In the genomic region with DNA sequence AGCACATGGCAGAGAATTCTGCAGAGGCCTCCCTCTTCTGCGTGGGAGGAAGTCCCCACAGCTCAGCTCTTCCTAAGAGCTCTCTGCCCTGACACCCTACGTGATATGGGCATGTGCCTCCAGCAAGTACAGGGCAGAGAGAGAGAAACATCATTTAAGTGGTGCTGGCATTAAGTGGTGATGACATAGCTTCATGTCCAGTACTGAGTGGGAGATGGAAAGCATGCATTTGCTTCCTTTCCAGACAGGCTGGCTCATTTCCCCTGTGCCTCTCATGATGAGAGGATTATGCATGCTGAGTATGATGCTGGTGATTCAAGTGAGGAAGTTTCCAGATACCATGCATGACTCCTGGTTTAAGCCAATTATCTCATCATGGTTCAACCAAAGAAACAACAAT, we compare ENCODE assay signal across 19 cellular contexts. TPM values are rescaled to one million over a fixed set of nuclear protein-coding genes. Genes with fewer than 3 reads are reported as not detected.
DNase-seq lines count a peak whose midpoint lies in the region; ATAC-seq, FAIRE-seq and TF ChIP-seq lines count a peak whose summit lies in the region.
"Had no signal": no experiment of that assay in that cellular context is flagged by ENCODE, and none has a peak within 500 bp of the region (broad histone marks: within the 10 kb centered on the region; RNA-seq: fewer than 3 reads in every experiment).

No MANE protein-coding gene starts in this region.

- TF ChIP-seq POLR2A in endothelial cell of umbilical vein (IDR thresholded peaks at IDR 0.05; ENCODE audit: low read depth, low read length) (no peak), vagina (IDR thresholded peaks at IDR 0.05) (no peak)

- H3K79me2 ChIP-seq in endothelial cell of umbilical vein (ENCODE audit: control insufficient read depth, insufficient read depth, low read length): no peaks in the 10 kb centered on the region
- H3K79me2 ChIP-seq in smooth muscle cell (ENCODE audit: low read depth): no peaks in the 10 kb centered on the region

- POLR2A ChIA-PET in endothelial cell of umbilical vein (lab: Charles Lee): interaction anchor here (0.6 kb wide), 1 partner anchor 273 kb away, joined by 3 read pairs; no protein-coding TSS in a partner anchor

- H3K4me3 Mint-ChIP-seq in activated T-cell treated with anti-CD3 and anti-CD28 coated beads, Interleukin-2, amount 50 U/mL, for 72 hours: no peak overlapping the region
- H3K4me3 Mint-ChIP-seq in CD14-positive monocyte: no peak overlapping the region
- H3K4me3 Mint-ChIP-seq: activated CD8-positive, alpha-beta memory T cell treated with anti-CD3 and anti-CD28 coated beads, Interleukin-2, amount 10 ng/mL, durations not matched to agents 7 days and 5 days; dendritic cell treated with granulocyte-macrophage colony-stimulating factor and Interleukin-4, amounts not matched to agents 40 ng/mL and 50 ng/mL, for 4 days had no signal

- H3K9me3 Mint-ChIP-seq in activated T-cell treated with anti-CD3 and anti-CD28 coated beads, Interleukin-2, amount 50 U/mL, for 72 hours: no peaks in the 10 kb centered on the region
- H3K9me3 Mint-ChIP-seq in CD14-positive monocyte: peaks cover 0 to 1% (median 0%) of the 10 kb centered on the region in 7 donors
- H3K9me3 Mint-ChIP-seq: dendritic cell treated with granulocyte-macrophage colony-stimulating factor and Interleukin-4, amounts not matched to agents 40 ng/mL and 50 ng/mL, for 4 days had no signal

- H3K4me3 ChIP-seq in endothelial cell of umbilical vein (replicated peaks in 1 of 3; ENCODE audit: insufficient read depth in 1 of 3, low read depth in 1 of 3, low read length in 3 of 3): no peak overlapping the region
- no peak overlapping the region for H3K4me3 ChIP-seq in smooth muscle cell
- H3K4me3 ChIP-seq in vagina: no peak overlapping the region
- H3K4me3 ChIP-seq: skin epidermis, suprapubic skin had no signal

- intact Hi-C loops in endothelial cell of umbilical vein (cut with micrococcal nuclease): no loop called here
- intact Hi-C loops in CD14-positive monocyte (cut with micrococcal nuclease): no loop called here
- intact Hi-C loops in vagina (cut with DNase I): no loop called here

- H3K4me2 ChIP-seq in endothelial cell of umbilical vein (ENCODE audit: insufficient read depth, low read length): no peak overlapping the region
- H3K4me2 ChIP-seq in smooth muscle cell: peak overlapping the region; percentile 18

- H3K36me3 Mint-ChIP-seq in activated T-cell treated with anti-CD3 and anti-CD28 coated beads, Interleukin-2, amount 50 U/mL, for 72 hours (ENCODE audit: insufficient read depth in 2 of 2): no peaks in the 10 kb centered on the region
- H3K36me3 Mint-ChIP-seq in CD14-positive monocyte: no peaks in the 10 kb centered on the region
- H3K36me3 Mint-ChIP-seq: activated CD8-positive, alpha-beta memory T cell treated with anti-CD3 and anti-CD28 coated beads, Interleukin-2, amount 10 ng/mL, durations not matched to agents 7 days and 5 days had no signal

- 44% methylated on average over 2 of the region's 2 CpGs for WGBS in smooth muscle cell (ENCODE audit: low lambda C conversion rate)

- FAIRE-seq in endothelial cell of umbilical vein (lab: Jason Lieb, UNC): no peak
- FAIRE-seq: D721Med, H1 had no signal

- BruUV-seq in endothelial cell of umbilical vein (replicated peaks; lab: Mats Ljungman, UMichigan): no TSS peak

- CTCF ChIA-PET in endothelial cell of umbilical vein (lab: Charles Lee): interaction anchor here (0.7 to 0.8 kb wide), 2 partner anchors 696 to 700 kb away, joined by 3 to 4 read pairs; no protein-coding TSS in a partner anchor

- no peak for TF ChIP-seq CTCF in endothelial cell of umbilical vein (IDR thresholded peaks at IDR 0.05; ENCODE audit: extremely low read depth in 1 of 2, insufficient read depth in 1 of 2, low read depth in 1 of 2, low read length in 2 of 2)
- no peak for TF ChIP-seq CTCF in smooth muscle cell (IDR thresholded peaks at IDR 0.05; ENCODE audit: borderline replicate concordance, insufficient read depth, poor library complexity, severe bottlenecking)
- no peak for TF ChIP-seq CTCF in CD14-positive monocyte (IDR thresholded peaks at IDR 0.05)
- no peak for TF ChIP-seq CTCF in vagina (IDR thresholded peaks at IDR 0.05)

- H3K36me3 ChIP-seq in endothelial cell of umbilical vein (ENCODE audit: control insufficient read depth in 2 of 2, extremely low read depth in 1 of 2, insufficient read depth in 2 of 2, low read length in 2 of 2): no peaks in the 10 kb centered on the region
- H3K36me3 ChIP-seq in smooth muscle cell (ENCODE audit: low read depth): no peaks in the 10 kb centered on the region
- no peaks in the 10 kb centered on the region for H3K36me3 ChIP-seq in vagina
- H3K36me3 ChIP-seq: suprapubic skin had no signal

- no peak for DNase-seq in activated T-cell treated with anti-CD3 and anti-CD28 coated beads, Interleukin-2, amount 50 U/mL, for 72 hours
- DNase-seq in activated T-cell treated with anti-CD3 and anti-CD28 coated beads, Interleukin-2, amount 50 U/mL, for 1 hour: no peak
- peak; percentile 52 for DNase-seq in MV-4-11 (lab: John Stamatoyannopoulos, UW)
- no peak for DNase-seq in endothelial cell of umbilical vein (ENCODE audit: low read depth, low spot score)
- DNase-seq in smooth muscle cell (lab: John Stamatoyannopoulos, UW; ENCODE audit: unreplicated experiment): no peak
- DNase-seq in NCI-H1105 treated with DMSO at 0.1 percent for 48 hours (lab: John Stamatoyannopoulos, UW): no peak
- no peak for DNase-seq in CD14-positive monocyte (ENCODE audit: low spot score)
- no peak for DNase-seq in vagina (ENCODE audit: extremely low spot score in 2 of 2)
- DNase-seq: activated CD8-positive, alpha-beta memory T cell treated with anti-CD3 and anti-CD28 coated beads, Interleukin-2, amount 10 ng/mL, durations not matched to agents 7 days and 5 days; occipital lobe had no signal

- peak; percentile 57 to 64 for ATAC-seq in activated T-cell treated with anti-CD3 and anti-CD28 coated beads, Interleukin-2, amount 50 U/mL, for 72 hours (replicated peaks in 1 of 2)
- ATAC-seq: activated CD8-positive, alpha-beta memory T cell treated with anti-CD3 and anti-CD28 coated beads, Interleukin-2, amount 10 ng/mL, durations not matched to agents 7 days and 5 days had no signal

- H3K9ac ChIP-seq in endothelial cell of umbilical vein (replicated peaks; ENCODE audit: extremely low read depth, insufficient read depth, low read length) (no peak overlapping the region), smooth muscle cell (ENCODE audit: low read depth) (no peak overlapping the region)

- peaks cover 6% of the 10 kb centered on the region for H3K27me3 Mint-ChIP-seq in activated T-cell treated with anti-CD3 and anti-CD28 coated beads, Interleukin-2, amount 50 U/mL, for 72 hours (ENCODE audit: low read depth)
- peaks cover 0 to 5% (median 2%) of the 10 kb centered on the region in 3 donors for H3K27me3 Mint-ChIP-seq in CD14-positive monocyte (ENCODE audit: low read depth in 3 of 3)
- H3K27me3 Mint-ChIP-seq: activated CD8-positive, alpha-beta memory T cell treated with anti-CD3 and anti-CD28 coated beads, Interleukin-2, amount 10 ng/mL, durations not matched to agents 7 days and 5 days had no signal

- H3K4me1 ChIP-seq in endothelial cell of umbilical vein (ENCODE audit: control insufficient read depth, extremely low read depth, insufficient read depth, low read length) (no peaks in the 10 kb centered on the region), smooth muscle cell (ENCODE audit: low read depth) (no peaks in the 10 kb centered on the region), vagina (no peaks in the 10 kb centered on the region)

- no peaks in the 10 kb centered on the region for H4K20me1 ChIP-seq in endothelial cell of umbilical vein (replicated peaks; ENCODE audit: control insufficient read depth, extremely low read depth, insufficient read depth, low read length)
- H4K20me1 ChIP-seq in smooth muscle cell (ENCODE audit: low read depth): no peaks in the 10 kb centered on the region

- H3K9me1 ChIP-seq in endothelial cell of umbilical vein (replicated peaks; ENCODE audit: control insufficient read depth, extremely low read depth, insufficient read depth, low read length): no peaks in the 10 kb centered on the region

- H3K4me1 Mint-ChIP-seq in activated T-cell treated with anti-CD3 and anti-CD28 coated beads, Interleukin-2, amount 50 U/mL, for 72 hours (ENCODE audit: low read depth): peaks cover 22% of the 10 kb centered on the region
- peaks cover 3% of the 10 kb centered on the region for H3K4me1 Mint-ChIP-seq in CD14-positive monocyte

- H3K9me3 ChIP-seq in endothelial cell of umbilical vein (replicated peaks; ENCODE audit: control insufficient read depth, insufficient read depth, low read length) (no peaks in the 10 kb centered on the region), smooth muscle cell (replicated peaks; ENCODE audit: low read depth) (no peaks in the 10 kb centered on the region), vagina (no peaks in the 10 kb centered on the region)
- H3K9me3 ChIP-seq: suprapubic skin had no signal

- H2AFZ ChIP-seq in endothelial cell of umbilical vein (ENCODE audit: low read depth, low read length): no peak overlapping the region
- H2AFZ ChIP-seq in smooth muscle cell (ENCODE audit: low read depth): no peak overlapping the region

- H3K27ac Mint-ChIP-seq in activated T-cell treated with anti-CD3 and anti-CD28 coated beads, Interleukin-2, amount 50 U/mL, for 72 hours: no peak overlapping the region
- H3K27ac Mint-ChIP-seq in CD14-positive monocyte: peak overlapping the region in 1 of 7 donors; percentile 60
- H3K27ac Mint-ChIP-seq: activated CD8-positive, alpha-beta memory T cell treated with anti-CD3 and anti-CD28 coated beads, Interleukin-2, amount 10 ng/mL, durations not matched to agents 7 days and 5 days; dendritic cell treated with granulocyte-macrophage colony-stimulating factor and Interleukin-4, amounts not matched to agents 40 ng/mL and 50 ng/mL, for 4 days had no signal

- H3K27me3 ChIP-seq in endothelial cell of umbilical vein (ENCODE audit: control insufficient read depth in 2 of 2, insufficient read depth in 2 of 2, low read length in 2 of 2) (peaks cover 0 to 12% of the 10 kb centered on the region in 2 experiments), smooth muscle cell (ENCODE audit: low read depth) (no peaks in the 10 kb centered on the region), vagina (no peaks in the 10 kb centered on the region)
- H3K27me3 ChIP-seq: suprapubic skin had no signal

- H3F3A ChIP-seq in smooth muscle cell (ENCODE audit: low read depth): no peaks in the 10 kb centered on the region

- dilution Hi-C loops in endothelial cell of umbilical vein (cut with MboI; ENCODE audit: extremely low pct_ligation_motif_present, low sequenced_read_pairs): no loop called here

- H3K27ac ChIP-seq in endothelial cell of umbilical vein (ENCODE audit: insufficient read depth, low read depth, low read length): no peak overlapping the region
- peak overlapping the region; percentile 81 for H3K27ac ChIP-seq in smooth muscle cell (ENCODE audit: low read depth)
- no peak overlapping the region for H3K27ac ChIP-seq in vagina
- H3K27ac ChIP-seq: skin epidermis, suprapubic skin had no signal

RNA-seq across cellular contexts. Expression of a gene that starts 26.9 kb away (rescaled TPM):
- not detected for total RNA-seq in activated T-cell treated with anti-CD3 and anti-CD28 coated beads, Interleukin-2, amount 50 U/mL, for 72 hours
- not detected in 2 replicates for total RNA-seq in endothelial cell of umbilical vein
- not detected in 2 replicates for polyA plus RNA-seq in endothelial cell of umbilical vein
- polyA plus RNA-seq in endothelial cell of umbilical vein (2011; cell fraction: cytosol; rRNA removed): not detected in 2 replicates
- not detected in 2 replicates for polyA plus RNA-seq in endothelial cell of umbilical vein (2011; cell fraction: nucleus; rRNA removed)
- polyA plus RNA-seq in endothelial cell of umbilical vein (2012): not detected in 2 replicates
- polyA minus RNA-seq in endothelial cell of umbilical vein: not detected in 2 replicates
- polyA minus RNA-seq in endothelial cell of umbilical vein (2011; cell fraction: cytosol; rRNA and poly(A)+ RNA removed): not detected
- not detected in 2 replicates for polyA minus RNA-seq in endothelial cell of umbilical vein (2011; cell fraction: nucleus; rRNA and poly(A)+ RNA removed)
- total RNA-seq in smooth muscle cell: not detected in 2 replicates
- polyA plus RNA-seq in smooth muscle cell: not detected in 2 replicates
- not detected for polyA plus RNA-seq in CD14-positive monocyte
- not detected for total RNA-seq in vagina
- total RNA-seq: fibroblast of villous mesenchyme, H1, mesenteric fat pad, SK-MEL-5 had no signal
- polyA plus RNA-seq: AG04450, H1 had no signal
